ENCODE assay signal across 8 cellular contexts in the genomic region with DNA sequence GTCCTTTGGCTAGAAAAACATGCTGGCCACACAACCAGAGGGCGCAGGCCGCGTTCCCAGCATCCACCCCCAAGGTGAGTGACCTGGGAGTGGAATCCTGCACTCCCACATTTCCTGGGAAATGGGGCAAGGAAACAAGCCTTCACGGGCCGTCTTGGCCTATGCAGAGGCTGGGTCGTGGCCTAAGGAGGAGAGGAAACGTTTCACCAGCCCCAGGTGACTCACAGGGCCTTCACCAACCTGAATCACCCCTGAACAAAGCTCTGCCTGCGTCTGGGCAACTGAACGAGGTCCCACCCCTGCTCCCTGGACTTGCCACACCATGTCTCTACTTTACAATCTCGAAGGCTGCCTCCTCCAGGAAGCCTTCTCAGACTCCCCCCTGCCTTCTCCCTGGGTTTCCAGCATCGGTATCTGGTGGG. TPM values are rescaled to one million over a fixed set of nuclear protein-coding genes. Genes with fewer than 3 reads are reported as not detected.
DNase-seq lines count a peak whose midpoint lies in the region; ATAC-seq and TF ChIP-seq lines count a peak whose summit lies in the region.

No MANE protein-coding gene starts in this region.

- intact Hi-C loops in activated CD4-positive, alpha-beta T cell treated with anti-CD3 and anti-CD28 coated beads for 36 hours (cut with DNase I, micrococcal nuclease) = no loop called here
- intact Hi-C loops in esophagus squamous epithelium (cut with DNase I) = no loop called here

- H3K27ac ChIP-seq in esophagus squamous epithelium = peak overlapping the region; percentile 85 to 100 (median 95)

- H3K4me3 Mint-ChIP-seq in activated CD4-positive, alpha-beta T cell treated with anti-CD3 and anti-CD28 coated beads for 36 hours = peak overlapping the region; percentile 54

- H3K4me1 ChIP-seq in esophagus squamous epithelium = peaks cover 82 to 100% (median 98%) of the 10 kb centered on the region in 3 donors

- peaks cover 0 to 11% (median 0%) of the 10 kb centered on the region in 3 donors for H3K36me3 ChIP-seq in esophagus squamous epithelium

- peak overlapping the region in 1 of 4 donors; percentile 19 for H3K4me3 ChIP-seq in esophagus squamous epithelium

- H3K27me3 Mint-ChIP-seq in activated CD4-positive, alpha-beta T cell treated with anti-CD3 and anti-CD28 coated beads for 36 hours = no peaks in the 10 kb centered on the region

- 17 to 29% methylated on average over 9 to 11 of the region's 11 CpGs for WGBS in esophagus squamous epithelium, 2 donors

- no peaks in the 10 kb centered on the region for H3K9me3 Mint-ChIP-seq in activated CD4-positive, alpha-beta T cell treated with anti-CD3 and anti-CD28 coated beads for 36 hours (ENCODE audit: low read depth)

- H3K9me3 ChIP-seq in esophagus squamous epithelium = no peaks in the 10 kb centered on the region

- TF ChIP-seq POLR2A in esophagus squamous epithelium (IDR thresholded peaks at IDR 0.05) = no peak

- POLR2A ChIA-PET in activated CD4-positive, alpha-beta T cell treated with anti-CD3 and anti-CD28 coated beads for 36 hours (lab: Charles Lee) = interaction anchor here (0.6 to 1.4 kb wide), 7 partner anchors 11 to 77 kb away, joined by 3 to 6 read pairs (median 3); partner anchors contain the start of gene MYH9

- H3K36me3 Mint-ChIP-seq in activated CD4-positive, alpha-beta T cell treated with anti-CD3 and anti-CD28 coated beads for 36 hours (ENCODE audit: low read depth) = peaks cover 78% of the 10 kb centered on the region

- no peak for TF ChIP-seq CTCF in esophagus squamous epithelium (IDR thresholded peaks at IDR 0.05)

- H3K27ac Mint-ChIP-seq in activated CD4-positive, alpha-beta T cell treated with anti-CD3 and anti-CD28 coated beads for 36 hours = peak overlapping the region; percentile 93

- DNase-seq in HCEC 1CT = peak; percentile 75
- DNase-seq in activated CD4-positive, alpha-beta T cell treated with anti-CD3 and anti-CD28 coated beads for 36 hours = peak; percentile 86
- DNase-seq in esophagus squamous epithelium (lab: John Stamatoyannopoulos, UW) = no peak
- DNase-seq in stimulated activated CD4-positive, alpha-beta T cell treated with anti-CD3 and anti-CD28 coated beads, Interleukin-12 subunit alpha, Interleukin-12 subunit beta, amount 100 ng/mL, for 48 hours (ENCODE audit: low read depth in 2 of 3, low spot score in 1 of 3) = peak in 2 of 3 donors; percentile 58 to 59
- no peak for DNase-seq in NCI-H146 treated with DMSO at 0.1 percent for 48 hours (lab: John Stamatoyannopoulos, UW; ENCODE audit: unreplicated experiment)

- no peaks in the 10 kb centered on the region for H3K27me3 ChIP-seq in esophagus squamous epithelium

- CTCF ChIA-PET in activated CD4-positive, alpha-beta T cell treated with anti-CD3 and anti-CD28 coated beads for 36 hours (lab: Charles Lee) = interaction anchor here (0.6 to 2.2 kb wide), 7 partner anchors 9 to 81 kb away, joined by 3 to 11 read pairs (median 3); partner anchors contain the start of gene MYH9

- peaks cover 96% of the 10 kb centered on the region for H3K4me1 Mint-ChIP-seq in activated CD4-positive, alpha-beta T cell treated with anti-CD3 and anti-CD28 coated beads for 36 hours

- ATAC-seq in activated CD4-positive, alpha-beta T cell treated with anti-CD3 and anti-CD28 coated beads for 36 hours = peak; percentile 71
- ATAC-seq in HG03039 (IDR thresholded peaks at IDR 0.05; ENCODE audit: unreplicated experiment) = no peak
- no peak for ATAC-seq in GM18907 (IDR thresholded peaks at IDR 0.05; ENCODE audit: unreplicated experiment)
- no peak for ATAC-seq in GM18873 (IDR thresholded peaks at IDR 0.05; ENCODE audit: low FRiP score, unreplicated experiment)

RNA-seq across cellular contexts. Expression of gene MYH9, which starts 13.2 kb away (rescaled TPM):
- total RNA-seq in activated CD4-positive, alpha-beta T cell treated with anti-CD3 and anti-CD28 coated beads for 36 hours = 100 to 1,000 TPM; 720 to 773 TPM
- 100 to 1,000 TPM; 216 to 339 (median 246) TPM for total RNA-seq in esophagus squamous epithelium

Comparison
In these comparisons a context has a peak if more than half of its experiments do, and no peak if none do; other contexts are left out.
1. DNase-seq: peak in HCEC 1CT (single experiment), activated CD4-positive, alpha-beta T cell treated with anti-CD3 and anti-CD28 coated beads for 36 hours (single experiment) and stimulated activated CD4-positive, alpha-beta T cell treated with anti-CD3 and anti-CD28 coated beads, Interleukin-12 subunit alpha, Interleukin-12 subunit beta, amount 100 ng/mL, for 48 hours (2 of 3); none in esophagus squamous epithelium (single experiment) and NCI-H146 treated with DMSO at 0.1 percent for 48 hours (single experiment).